34 cellular contexts compared by ENCODE assay signal in genomic region chr12:67439611-67440010, GRCh38.
"Had no signal": no experiment of that assay in that cellular context is flagged by ENCODE, and none has a peak within 500 bp of the region (broad histone marks: within the 10 kb centered on the region; RNA-seq: fewer than 3 reads in every experiment).

No MANE protein-coding gene starts in this region.

- H3K36me3 ChIP-seq: MG63 had no signal

- DNase-seq: Karpas-422, Kasumi-1, MG63, MM.1S, MV-4-11, NCI-H1048, NCI-H1092, NCI-H1092 treated with DMSO at 0.1 percent for 48 hours, NCI-H1105, NCI-H1105 treated with DMSO at 0.1 percent for 48 hours, NCI-H1417, NCI-H1417 treated with DMSO at 0.1 percent for 48 hours, NCI-H1436, NCI-H1436 treated with DMSO at 0.1 percent for 48 hours, NCI-H146, NCI-H1694, NCI-H1694 treated with DMSO at 0.1 percent for 48 hours, NCI-H187, NCI-H187 treated with DMSO at 0.1 percent for 48 hours, NCI-H1930, NCI-H2029, NCI-H2029 treated with DMSO at 0.1 percent for 48 hours, NCI-H2081, NCI-H2081 treated with DMSO at 0.1 percent for 48 hours, NCI-H2107, NCI-H2171, NCI-H2171 treated with DMSO at 0.1 percent for 48 hours, NCI-H2227 treated with DMSO at 0.1 percent for 48 hours, NCI-H226, NCI-H345, NCI-H446, NCI-H446 treated with DMSO at 0.1 percent for 48 hours, NCI-H510A, NCI-H510A treated with DMSO at 0.1 percent for 48 hours had no signal

- H3K9me3 ChIP-seq: MG63 had no signal

- H3K4me3 ChIP-seq: MG63 had no signal

- H3K27me3 ChIP-seq: MG63 had no signal
